8 cellular contexts compared by ENCODE assay signal in genomic region chr1:37486680-37487618, GRCh38. TPM values are rescaled to one million over a fixed set of nuclear protein-coding genes. Genes with fewer than 3 reads are reported as not detected.
A peak's percentile ranks its signal among the peaks of the same experiment; 100 is the strongest.
DNase-seq lines count a peak whose midpoint lies in the region; ATAC-seq and TF ChIP-seq lines count a peak whose summit lies in the region.

No MANE protein-coding gene starts in this region.

- DNase-seq in BE2C (peak; percentile 67), NCI-H82 (lab: John Stamatoyannopoulos, UW) (peak; percentile 88), midbrain (lab: John Stamatoyannopoulos, UW) (peak; percentile 70), amniotic stem cell (lab: John Stamatoyannopoulos, UW) (no peak)
- DNase-seq in activated CD8-positive, alpha-beta memory T cell treated with anti-CD3 and anti-CD28 coated beads for 48 hours (ENCODE audit: low read depth in 2 of 3, low spot score in 2 of 3) = peak in 2 of 3 experiments; percentile 68 to 79
- DNase-seq in stimulated activated CD8-positive, alpha-beta memory T cell treated with anti-CD3 and anti-CD28 coated beads, Interleukin-7, amount 100 ng/mL, for 4 hours (ENCODE audit: low read depth in 2 of 2) = peak; percentile 56 to 61

- no peak overlapping the region for H3K4me3 ChIP-seq in BE2C (ENCODE audit: low read depth, low read length)
- H3K4me3 ChIP-seq in endocrine pancreas (ENCODE audit: control insufficient read depth, insufficient read depth, low read length) = no peak overlapping the region

- TF ChIP-seq CTCF in BE2C (IDR thresholded peaks at IDR 0.05; ENCODE audit: low read depth, low read length) = peak; percentile 85

- ATAC-seq in GM21717 (IDR thresholded peaks at IDR 0.05; ENCODE audit: unreplicated experiment) = peak; percentile 40

- H3K4me1 ChIP-seq in BE2C (no peaks in the 10 kb centered on the region), endocrine pancreas (ENCODE audit: control insufficient read depth, insufficient read depth, low read length) (no peaks in the 10 kb centered on the region)

- H3K27me3 ChIP-seq in BE2C = no peaks in the 10 kb centered on the region
- no peaks in the 10 kb centered on the region for H3K27me3 ChIP-seq in endocrine pancreas (ENCODE audit: control insufficient read depth, insufficient read depth, low read length)

- peak overlapping the region; percentile 5 for H3K9ac ChIP-seq in endocrine pancreas (ENCODE audit: control insufficient read depth, insufficient read depth, low read length)

- H3K36me3 ChIP-seq in BE2C = no peaks in the 10 kb centered on the region
- peaks cover 12% of the 10 kb centered on the region for H3K36me3 ChIP-seq in endocrine pancreas (ENCODE audit: control insufficient read depth, insufficient read depth, low read length)

- no peaks in the 10 kb centered on the region for H3K9me3 ChIP-seq in BE2C
- H3K9me3 ChIP-seq in endocrine pancreas (ENCODE audit: control insufficient read depth, low read length) = no peaks in the 10 kb centered on the region

RNA-seq across cellular contexts. Expression of gene ZC3H12A, which starts 12.6 kb away (rescaled TPM):
- polyA plus RNA-seq in BE2C (2012; ENCODE audit: insufficient read depth, insufficient read length, low read depth) = 1.6 TPM

RNA-seq across cellular contexts. Expression of gene MEAF6, which starts 27.6 kb away (rescaled TPM):
- polyA plus RNA-seq in BE2C (2012; ENCODE audit: insufficient read depth, insufficient read length, low read depth) = 54.8 TPM
